2 cellular contexts compared by ENCODE assay signal in genomic region chr11:32435947-32436750, GRCh38.
TF ChIP-seq lines count a peak whose summit lies in the region.

No MANE protein-coding gene starts in this region.

TF ChIP-seq in HEK293, 187 proteins besides CTCF, POLR2A, EP300 and RAD21 (continued from another document):
- TF ChIP-seq ZBTB11 (tag by site-specific recombination; conservative IDR thresholded peaks at IDR 0.05; ENCODE audit: low read depth) (no peak), KLF7 (tag by site-specific recombination; IDR thresholded peaks at IDR 0.05; ENCODE audit: borderline replicate concordance) (no peak), ZNF266 (tag by site-specific recombination; IDR thresholded peaks at IDR 0.05; ENCODE audit: low read depth) (no peak)

TF ChIP-seq in GM12878, 131 proteins besides CTCF, POLR2A, EP300 and RAD21 (continued from another document):
- TF ChIP-seq CEBPZ (IDR thresholded peaks at IDR 0.05; ENCODE audit: low read depth, low read length) (no peak), IKZF1 (conservative IDR thresholded peaks at IDR 0.05) (no peak), LARP7 (IDR thresholded peaks at IDR 0.05) (no peak), ATF2 (IDR thresholded peaks at IDR 0.05; ENCODE audit: low read length) (no peak), GATAD2B (conservative IDR thresholded peaks at IDR 0.05; ENCODE audit: low read depth) (no peak), TCF12 (IDR thresholded peaks at IDR 0.05; ENCODE audit: low read depth, low read length) (no peak), SP1 (IDR thresholded peaks at IDR 0.05; ENCODE audit: low read depth, low read length) (no peak), BACH1 (IDR thresholded peaks at IDR 0.05; ENCODE audit: borderline replicate concordance) (no peak)
